Comparison of ENCODE assay signal across 18 cellular contexts in the genomic region with DNA sequence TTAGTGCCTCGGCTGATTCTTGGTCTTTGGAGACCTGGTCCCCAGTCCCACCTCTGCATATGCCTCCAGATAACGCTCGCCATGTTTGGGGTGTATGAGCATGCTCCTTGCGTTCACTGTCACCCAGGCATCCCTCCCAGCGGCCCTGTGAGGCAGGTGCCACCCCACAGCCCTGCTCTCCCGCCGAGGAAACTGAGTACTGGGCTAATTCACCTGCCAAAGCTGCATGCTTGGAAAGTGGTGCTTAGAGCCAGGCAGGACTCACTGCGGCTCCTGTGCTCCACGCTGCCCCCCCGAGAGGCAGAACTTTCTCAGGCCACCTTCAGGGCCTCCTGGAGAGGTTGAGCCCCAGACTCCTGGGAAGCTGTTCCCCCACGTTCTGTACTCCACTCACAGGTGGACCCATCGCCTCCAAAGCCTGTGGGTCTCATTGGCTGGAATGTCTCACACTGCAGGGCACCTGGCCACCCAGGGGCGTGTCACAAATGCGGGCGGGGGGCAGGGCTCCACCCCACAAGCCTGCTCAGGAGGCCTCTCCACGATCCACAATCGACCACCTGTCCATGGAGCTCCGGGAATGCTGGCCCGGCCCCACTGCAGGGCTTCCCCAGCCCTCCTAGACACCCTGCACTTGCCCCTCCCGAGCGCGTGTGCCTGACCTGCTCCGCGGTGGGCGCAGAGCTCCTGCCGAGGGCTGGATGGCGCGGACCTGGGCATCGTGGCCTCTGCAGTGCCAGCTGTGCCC.
DNase-seq lines count a peak whose midpoint lies in the region; ATAC-seq and TF ChIP-seq lines count a peak whose summit lies in the region.
"Had no signal": no experiment of that assay in that cellular context is flagged by ENCODE, and none has a peak within 500 bp of the region (broad histone marks: within the 10 kb centered on the region; RNA-seq: fewer than 3 reads in every experiment).

No MANE protein-coding gene starts in this region.

- H3K79me2 ChIP-seq in DND-41 (ENCODE audit: insufficient read depth, low read length), result peaks cover 56% of the 10 kb centered on the region

- no peaks in the 10 kb centered on the region for H3K9me3 ChIP-seq in DND-41 (ENCODE audit: insufficient read depth, low read length, severe bottlenecking)
- no peaks in the 10 kb centered on the region for H3K9me3 ChIP-seq in left lung
- H3K9me3 ChIP-seq in spleen, result peaks cover 0 to 6% (median 0%) of the 10 kb centered on the region in 8 donors
- H3K9me3 ChIP-seq in mesenchymal stem cell (ENCODE audit: control insufficient read depth, low read length), result no peaks in the 10 kb centered on the region
- H3K9me3 ChIP-seq: A549 had no signal

- no peak overlapping the region for H3K23ac ChIP-seq in mesenchymal stem cell (ENCODE audit: low read length in 2 of 2)

- H3K27ac ChIP-seq in DND-41 (ENCODE audit: low read length) (peak overlapping the region; percentile 74), caudate nucleus (ENCODE audit: low read depth, low read length) (peak overlapping the region; percentile 61), left lung (no peak overlapping the region), spleen (no peak overlapping the region), mesenchymal stem cell (ENCODE audit: low read length, poor library complexity, severe bottlenecking) (no peak overlapping the region), foreskin keratinocyte (no peak overlapping the region)
- H3K27ac ChIP-seq: A549; BLaER1 treated with 17β-estradiol and CSF1 and Interleukin-3, amounts not matched to agents 10 nM and 100 nM had no signal

- peaks cover 35% of the 10 kb centered on the region for H3K4me1 ChIP-seq in DND-41 (ENCODE audit: insufficient read depth, low read length)
- H3K4me1 ChIP-seq in left lung, result peaks cover 1 to 10% of the 10 kb centered on the region in 2 donors
- H3K4me1 ChIP-seq in spleen, result peaks cover 0 to 49% (median 11%) of the 10 kb centered on the region in 6 donors
- peaks cover 25% of the 10 kb centered on the region for H3K4me1 ChIP-seq in mesenchymal stem cell (ENCODE audit: control insufficient read depth, insufficient read depth, low read depth, low read length)
- no peaks in the 10 kb centered on the region for H3K4me1 ChIP-seq in foreskin keratinocyte

- no peak overlapping the region for H3K18ac ChIP-seq in mesenchymal stem cell (ENCODE audit: low read depth in 1 of 2, low read length in 2 of 2)

- no peak overlapping the region for H2BK12ac ChIP-seq in mesenchymal stem cell (ENCODE audit: low read length in 2 of 2)

- 95 to 97% (median 96%) methylated on average over 12 to 29 of the region's 29 CpGs for WGBS in spleen, 5 donors
- whole genome bisulfite sequencing in mesenchymal stem cell, result 94% methylated on average over 29 of the region's 29 CpGs

- intact Hi-C loops in left lung (cut with DNase I), result no loop called here
- intact Hi-C loops in spleen (cut with DNase I; ENCODE audit: low total_unique reads), result no loop called here

- H2BK15ac ChIP-seq in mesenchymal stem cell (ENCODE audit: low read depth, poor library complexity, severe bottlenecking), result no peak overlapping the region

- TF ChIP-seq POLR2A in spleen (IDR thresholded peaks at IDR 0.05), result no peak

- no peak overlapping the region for H4K8ac ChIP-seq in mesenchymal stem cell (ENCODE audit: low read length)

- no peak overlapping the region for H3K14ac ChIP-seq in mesenchymal stem cell (ENCODE audit: low read length in 2 of 2)

- no peak overlapping the region for H2BK120ac ChIP-seq in mesenchymal stem cell (ENCODE audit: low read depth, low read length)

- H4K91ac ChIP-seq in mesenchymal stem cell (ENCODE audit: low read length), result no peak overlapping the region

- H3K9ac ChIP-seq in DND-41 (ENCODE audit: low read depth, low read length), result peak overlapping the region; percentile 19; the same call in 1 of the 2 replicates
- no peak overlapping the region for H3K9ac ChIP-seq in mesenchymal stem cell (ENCODE audit: low read length)
- H3K9ac ChIP-seq: BLaER1 treated with 17β-estradiol and CSF1 and Interleukin-3, amounts not matched to agents 10 nM and 100 nM had no signal

- DNase-seq in DND-41, result no peak
- DNase-seq in caudate nucleus (lab: John Stamatoyannopoulos, UW), result no peak
- no peak for DNase-seq in left lung
- DNase-seq in spleen, result peak; percentile 68
- no peak for DNase-seq in mesenchymal stem cell
- no peak for DNase-seq in foreskin keratinocyte
- no peak for DNase-seq in activated CD4-positive, alpha-beta T cell treated with anti-CD3 and anti-CD28 coated beads for 4 hours
- DNase-seq: H7, IMR-90, Kasumi-1, MM.1S, NCI-H1092 treated with DMSO at 0.1 percent for 48 hours, NCI-H1694, NCI-H510A treated with DMSO at 0.1 percent for 48 hours had no signal

- no peak overlapping the region for H2AK5ac ChIP-seq in mesenchymal stem cell (ENCODE audit: low read length, severe bottlenecking)

- TF ChIP-seq CTCF in DND-41 (IDR thresholded peaks at IDR 0.05; ENCODE audit: borderline replicate concordance, extremely low read depth, low read length, poor library complexity, severe bottlenecking) (no peak), left lung (IDR thresholded peaks at IDR 0.05) (no peak), spleen (IDR thresholded peaks at IDR 0.05 in 8 of 11, conservative IDR thresholded peaks at IDR 0.05 in 3 of 11) (no peak), foreskin keratinocyte (conservative IDR thresholded peaks at IDR 0.05) (no peak)

- no peak overlapping the region for H3K4ac ChIP-seq in mesenchymal stem cell (ENCODE audit: low read depth in 1 of 2, low read length in 2 of 2)

- H3K36me3 ChIP-seq in DND-41 (ENCODE audit: insufficient read depth, low read length), result peaks cover 9% of the 10 kb centered on the region
- H3K36me3 ChIP-seq in left lung, result peaks cover 0 to 15% of the 10 kb centered on the region in 2 donors
- peaks cover 0 to 11% (median 0%) of the 10 kb centered on the region in 6 donors for H3K36me3 ChIP-seq in spleen
- peaks cover 0 to 6% of the 10 kb centered on the region in 2 experiments for H3K36me3 ChIP-seq in mesenchymal stem cell (ENCODE audit: control insufficient read depth in 1 of 2, insufficient read depth in 2 of 2, low read depth in 1 of 2, low read length in 2 of 2)

- no peak overlapping the region for H3K4me3 ChIP-seq in DND-41 (ENCODE audit: low read depth in 1 of 2, low read length in 2 of 2)
- no peak overlapping the region for H3K4me3 ChIP-seq in left lung
- H3K4me3 ChIP-seq in spleen, result no peak overlapping the region
- no peak overlapping the region for H3K4me3 ChIP-seq in mesenchymal stem cell (ENCODE audit: insufficient read depth in 1 of 2, low read depth in 1 of 2, low read length in 2 of 2)
- H3K4me3 ChIP-seq: A549; BLaER1 treated with 17β-estradiol and CSF1 and Interleukin-3, amounts not matched to agents 10 nM and 100 nM had no signal

- no peak overlapping the region for H2AFZ ChIP-seq in DND-41 (ENCODE audit: low read depth, low read length)
- no peak overlapping the region for H2AFZ ChIP-seq in mesenchymal stem cell (ENCODE audit: low read depth, low read length)

- H3K79me1 ChIP-seq in mesenchymal stem cell (replicated peaks; ENCODE audit: low read length, poor library complexity, severe bottlenecking), result peaks cover 39% of the 10 kb centered on the region

- H2BK5ac ChIP-seq in mesenchymal stem cell (ENCODE audit: low read depth, low read length, poor library complexity, severe bottlenecking), result no peak overlapping the region

- no peaks in the 10 kb centered on the region for H3K27me3 ChIP-seq in DND-41 (ENCODE audit: insufficient read depth, low read length, poor library complexity)
- no peaks in the 10 kb centered on the region for H3K27me3 ChIP-seq in left lung
- H3K27me3 ChIP-seq in spleen (replicated peaks in 1 of 7), result no peaks in the 10 kb centered on the region
- no peaks in the 10 kb centered on the region for H3K27me3 ChIP-seq in mesenchymal stem cell (ENCODE audit: control insufficient read depth in 1 of 2, insufficient read depth in 1 of 2, low read length in 2 of 2)
- no peaks in the 10 kb centered on the region for H3K27me3 ChIP-seq in foreskin keratinocyte
- H3K27me3 ChIP-seq: BLaER1 treated with 17β-estradiol and CSF1 and Interleukin-3, amounts not matched to agents 10 nM and 100 nM had no signal

- H3K4me2 ChIP-seq in DND-41 (ENCODE audit: insufficient read depth, low read length) (peak overlapping the region; percentile 58), mesenchymal stem cell (ENCODE audit: low read length, poor library complexity, severe bottlenecking) (no peak overlapping the region)
- H3K4me2 ChIP-seq: A549 had no signal

- H4K20me1 ChIP-seq in DND-41 (ENCODE audit: insufficient read depth, low read length), result peaks cover 80% of the 10 kb centered on the region

- ATAC-seq in DND-41 (ENCODE audit: insufficient read depth, low read depth) (no peak), left lung (peak; percentile 3), GM19023 (IDR thresholded peaks at IDR 0.05; ENCODE audit: unreplicated experiment) (no peak), foreskin keratinocyte (no peak)
- ATAC-seq: A549, Panc1 had no signal

Comparison
In these comparisons a context has a peak if more than half of its experiments do, and no peak if none do; other contexts are left out.
1. H3K27ac ChIP-seq: peak in DND-41 (single experiment) and caudate nucleus (single experiment); none in left lung (0 of 2), spleen (0 of 8), mesenchymal stem cell (single experiment) and foreskin keratinocyte (single experiment).